19 cellular contexts compared by ENCODE assay signal in genomic region chr5:161105563-161105962, GRCh38.
A peak's percentile ranks its signal among the peaks of the same experiment; 100 is the strongest.
DNase-seq lines count a peak whose midpoint lies in the region; ATAC-seq, FAIRE-seq and TF ChIP-seq lines count a peak whose summit lies in the region.
"Had no signal": no experiment of that assay in that cellular context is flagged by ENCODE, and none has a peak within 500 bp of the region (broad histone marks: within the 10 kb centered on the region; RNA-seq: fewer than 3 reads in every experiment).

No MANE protein-coding gene starts in this region.

- DNase-seq in cardiac muscle cell (ENCODE audit: low read depth in 1 of 2, low spot score in 1 of 2) (peak in 1 of 2 donors; percentile 66), left ventricle myocardium inferior (no peak), fibroblast of lung (ENCODE audit: low read depth in 2 of 2) (peak; percentile 38 to 70), upper lobe of right lung (no peak), GM19239 (ENCODE audit: insufficient read length, low spot score) (no peak), type B pancreatic cell (ENCODE audit: extremely low spot score, unreplicated experiment) (no peak)
- DNase-seq in stimulated activated CD8-positive, alpha-beta memory T cell treated with anti-CD3 and anti-CD28 coated beads, Interleukin-4, amount 100 ng/mL, for 48 hours: no peak
- DNase-seq: activated CD8-positive, alpha-beta memory T cell treated with anti-CD3 and anti-CD28 coated beads, Interleukin-2, amount 50 U/mL, for 4 hours; activated naive CD4-positive, alpha-beta T cell; effector memory CD4-positive, alpha-beta T cell; natural killer cell; NCI-H524 treated with DMSO at 0.1 percent for 48 hours; PC-3 had no signal

- H3K27ac Mint-ChIP-seq in type B pancreatic cell: no peak overlapping the region
- H3K27ac Mint-ChIP-seq: IgD-negative memory B cell, natural killer cell, WTC11 had no signal

- intact Hi-C loops in left ventricle myocardium inferior (cut with micrococcal nuclease) (no loop called here), upper lobe of right lung (cut with DNase I) (no loop called here)

- H3K4me3 ChIP-seq in cardiac muscle cell (no peak overlapping the region), left ventricle myocardium inferior (no peak overlapping the region), fibroblast of lung (replicated peaks in 1 of 4; ENCODE audit: control extremely low read depth in 1 of 4, insufficient read depth in 1 of 4, low read depth in 3 of 4, low read length in 4 of 4) (no peak overlapping the region), mesodermal cell (ENCODE audit: extremely low read depth, insufficient read depth, low read length, poor library complexity, severe bottlenecking) (no peak overlapping the region), upper lobe of right lung (no peak overlapping the region)
- H3K4me3 ChIP-seq: A549, vagina had no signal

- H3K27me3 ChIP-seq in cardiac muscle cell (no peaks in the 10 kb centered on the region), left ventricle myocardium inferior (ENCODE audit: low read depth) (no peaks in the 10 kb centered on the region), fibroblast of lung (ENCODE audit: control insufficient read depth, insufficient read depth, low read length) (no peaks in the 10 kb centered on the region), upper lobe of right lung (no peaks in the 10 kb centered on the region)
- H3K27me3 ChIP-seq: vagina had no signal

- no peaks in the 10 kb centered on the region for H3K27me3 Mint-ChIP-seq in type B pancreatic cell
- H3K27me3 Mint-ChIP-seq: IgD-negative memory B cell had no signal

- H3K36me3 Mint-ChIP-seq in type B pancreatic cell: no peaks in the 10 kb centered on the region
- H3K36me3 Mint-ChIP-seq: IgD-negative memory B cell, natural killer cell, WTC11 had no signal

- 40 to 66% methylated on average over 1 to 4 of the region's 4 CpGs for WGBS in mesodermal cell (ENCODE audit: insufficient coverage in 2 of 2), 2 experiments

- H3K27ac ChIP-seq in cardiac muscle cell: peak overlapping the region; percentile 59
- no peak overlapping the region for H3K27ac ChIP-seq in left ventricle myocardium inferior (replicated peaks)
- no peak overlapping the region for H3K27ac ChIP-seq in fibroblast of lung (ENCODE audit: insufficient read depth, low read length)
- H3K27ac ChIP-seq in mesodermal cell (ENCODE audit: low read depth, low read length, severe bottlenecking): peak overlapping the region; percentile 51
- no peak overlapping the region for H3K27ac ChIP-seq in upper lobe of right lung
- H3K27ac ChIP-seq: A549, vagina had no signal

- no peaks in the 10 kb centered on the region for H3K79me2 ChIP-seq in fibroblast of lung (ENCODE audit: control insufficient read depth, insufficient read depth, low read length)

- H3K4me3 Mint-ChIP-seq in type B pancreatic cell: no peak overlapping the region
- H3K4me3 Mint-ChIP-seq: IgD-negative memory B cell, natural killer cell, WTC11 had no signal

- H3K9ac ChIP-seq in fibroblast of lung (ENCODE audit: insufficient read depth, low read length): no peak overlapping the region

- peak; percentile 78 for ATAC-seq in upper lobe of right lung
- ATAC-seq: A549, natural killer cell, PC-3, WTC11 had no signal

- no peak for TF ChIP-seq CTCF in cardiac muscle cell (IDR thresholded peaks at IDR 0.05; ENCODE audit: low read depth, low read length)
- TF ChIP-seq CTCF in left ventricle myocardium inferior (IDR thresholded peaks at IDR 0.05; ENCODE audit: borderline replicate concordance): no peak
- TF ChIP-seq CTCF in fibroblast of lung (conservative IDR thresholded peaks at IDR 0.05 in 1 of 2, IDR thresholded peaks at IDR 0.05 in 1 of 2; ENCODE audit: low read depth in 1 of 2, low read length in 2 of 2): no peak
- TF ChIP-seq CTCF in upper lobe of right lung (IDR thresholded peaks at IDR 0.05): no peak
- no peak for TF ChIP-seq CTCF in type B pancreatic cell (conservative IDR thresholded peaks at IDR 0.05)

- FAIRE-seq in GM19239 (lab: Jason Lieb, UNC): no peak
- FAIRE-seq: A549, GM18507 had no signal

- H3K9me3 Mint-ChIP-seq in type B pancreatic cell: peaks cover 3% of the 10 kb centered on the region

- no peak overlapping the region for H3K4me2 ChIP-seq in fibroblast of lung (ENCODE audit: extremely low read depth, insufficient read depth, low read length)
- H3K4me2 ChIP-seq: A549 had no signal

- H3K9me3 ChIP-seq in cardiac muscle cell (ENCODE audit: low read depth): no peaks in the 10 kb centered on the region
- no peaks in the 10 kb centered on the region for H3K9me3 ChIP-seq in left ventricle myocardium inferior (replicated peaks)
- H3K9me3 ChIP-seq in fibroblast of lung (ENCODE audit: control insufficient read depth, insufficient read depth, low read depth, low read length): no peaks in the 10 kb centered on the region
- no peaks in the 10 kb centered on the region for H3K9me3 ChIP-seq in mesodermal cell (ENCODE audit: control insufficient read depth, low read length)
- no peaks in the 10 kb centered on the region for H3K9me3 ChIP-seq in upper lobe of right lung
- H3K9me3 ChIP-seq: A549, vagina had no signal

- no peaks in the 10 kb centered on the region for H3K36me3 ChIP-seq in cardiac muscle cell
- no peaks in the 10 kb centered on the region for H3K36me3 ChIP-seq in left ventricle myocardium inferior
- no peaks in the 10 kb centered on the region for H3K36me3 ChIP-seq in fibroblast of lung (ENCODE audit: control insufficient read depth, insufficient read depth, low read length)
- H3K36me3 ChIP-seq in mesodermal cell (ENCODE audit: control insufficient read depth, insufficient read depth, low read length): no peaks in the 10 kb centered on the region
- no peaks in the 10 kb centered on the region for H3K36me3 ChIP-seq in upper lobe of right lung
- H3K36me3 ChIP-seq: vagina had no signal

- H3K4me1 ChIP-seq in cardiac muscle cell (ENCODE audit: low read depth): peaks cover 12% of the 10 kb centered on the region
- H3K4me1 ChIP-seq in left ventricle myocardium inferior: no peaks in the 10 kb centered on the region
- no peaks in the 10 kb centered on the region for H3K4me1 ChIP-seq in fibroblast of lung (ENCODE audit: control insufficient read depth, extremely low read depth, insufficient read depth, low read length)
- H3K4me1 ChIP-seq in mesodermal cell (ENCODE audit: control insufficient read depth, insufficient read depth, low read length, poor library complexity, severe bottlenecking): no peaks in the 10 kb centered on the region
- H3K4me1 ChIP-seq in upper lobe of right lung: no peaks in the 10 kb centered on the region
- H3K4me1 ChIP-seq: A549, vagina had no signal

- no peak overlapping the region for H2AFZ ChIP-seq in fibroblast of lung (ENCODE audit: low read length)

- no peaks in the 10 kb centered on the region for H3K4me1 Mint-ChIP-seq in type B pancreatic cell (ENCODE audit: unreplicated experiment)
- H3K4me1 Mint-ChIP-seq: IgD-negative memory B cell, natural killer cell had no signal

- no peaks in the 10 kb centered on the region for H4K20me1 ChIP-seq in fibroblast of lung (ENCODE audit: control insufficient read depth, extremely low read depth, insufficient read depth, low read length)

Comparison
In these comparisons a context has a peak if more than half of its experiments do, and no peak if none do; other contexts are left out.
1. H3K27ac ChIP-seq: peak in cardiac muscle cell (single experiment) and mesodermal cell (single experiment); none in left ventricle myocardium inferior (single experiment), fibroblast of lung (single experiment) and upper lobe of right lung (single experiment).
2. DNase-seq: peak in fibroblast of lung (2 of 2); none in left ventricle myocardium inferior (single experiment), upper lobe of right lung (single experiment), GM19239 (single experiment), type B pancreatic cell (single experiment) and stimulated activated CD8-positive, alpha-beta memory T cell treated with anti-CD3 and anti-CD28 coated beads, Interleukin-4, amount 100 ng/mL, for 48 hours (single experiment).